In the genomic region with DNA sequence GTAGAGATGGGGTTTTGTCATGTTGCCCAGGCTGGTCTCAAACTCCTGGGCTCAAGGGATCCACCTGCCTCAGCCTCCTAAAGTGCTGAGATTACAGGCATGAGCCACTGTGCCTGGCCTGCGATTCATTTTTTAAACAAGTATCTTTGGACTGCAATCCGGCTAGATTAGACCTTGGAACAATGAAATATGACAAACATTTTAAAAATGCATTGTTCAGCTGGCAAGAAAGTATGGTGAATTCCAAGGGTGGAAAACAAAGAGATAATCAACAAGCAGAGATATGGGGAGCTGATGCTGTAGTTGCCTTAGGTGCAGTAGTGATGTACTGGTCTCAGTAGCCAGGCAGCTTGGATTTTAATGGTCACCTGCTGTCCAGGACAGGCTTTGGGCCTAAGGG, we compare ENCODE assay signal across 31 cellular contexts.
"Had no signal": no experiment of that assay in that cellular context is flagged by ENCODE, and none has a peak within 500 bp of the region (broad histone marks: within the 10 kb centered on the region; RNA-seq: fewer than 3 reads in every experiment).

No MANE protein-coding gene starts in this region.

- H3K27ac Mint-ChIP-seq: activated CD4-positive, alpha-beta memory T cell treated with anti-CD3 and anti-CD28 coated beads, Interleukin-2, amount 10 ng/mL, durations not matched to agents 7 days and 5 days; activated naive CD8-positive, alpha-beta T cell treated with anti-CD3 and anti-CD28 coated beads, Interleukin-2, amount 10 ng/mL, durations not matched to agents 7 days and 5 days; activated T-cell treated with anti-CD3 and anti-CD28 coated beads, Interleukin-2, amount 50 U/mL, for 72 hours; activated T-helper 17 cell treated with anti-CD3 and anti-CD28 coated beads, Interleukin-2, amount 50 U/mL, for 72 hours; brain; IgD-negative memory B cell had no signal

- H3K4me3 Mint-ChIP-seq: activated CD4-positive, alpha-beta memory T cell treated with anti-CD3 and anti-CD28 coated beads, Interleukin-2, amount 10 ng/mL, durations not matched to agents 7 days and 5 days; activated naive CD8-positive, alpha-beta T cell treated with anti-CD3 and anti-CD28 coated beads, Interleukin-2, amount 10 ng/mL, durations not matched to agents 7 days and 5 days; activated T-cell treated with anti-CD3 and anti-CD28 coated beads, Interleukin-2, amount 50 U/mL, for 72 hours; activated T-helper 17 cell treated with anti-CD3 and anti-CD28 coated beads, Interleukin-2, amount 50 U/mL, for 72 hours; brain; IgD-negative memory B cell had no signal

- H3K4me1 ChIP-seq: SJCRH30 had no signal

- H3K36me3 ChIP-seq: SJCRH30, WERI-Rb-1 had no signal

- H3K4me1 Mint-ChIP-seq: activated CD4-positive, alpha-beta memory T cell treated with anti-CD3 and anti-CD28 coated beads, Interleukin-2, amount 10 ng/mL, durations not matched to agents 7 days and 5 days; activated naive CD8-positive, alpha-beta T cell treated with anti-CD3 and anti-CD28 coated beads, Interleukin-2, amount 10 ng/mL, durations not matched to agents 7 days and 5 days; activated T-helper 17 cell treated with anti-CD3 and anti-CD28 coated beads, Interleukin-2, amount 50 U/mL, for 72 hours; brain; IgD-negative memory B cell had no signal

- H3K27me3 ChIP-seq: SJCRH30 had no signal

- H3K27ac ChIP-seq: SJCRH30, SK-N-MC, WERI-Rb-1 had no signal

- H3K4me3 ChIP-seq: SJCRH30, SK-N-MC had no signal

- H3K9me3 Mint-ChIP-seq: activated CD4-positive, alpha-beta memory T cell treated with anti-CD3 and anti-CD28 coated beads, Interleukin-2, amount 10 ng/mL, durations not matched to agents 7 days and 5 days; activated naive CD8-positive, alpha-beta T cell treated with anti-CD3 and anti-CD28 coated beads, Interleukin-2, amount 10 ng/mL, durations not matched to agents 7 days and 5 days; activated T-cell treated with anti-CD3 and anti-CD28 coated beads, Interleukin-2, amount 50 U/mL, for 72 hours; activated T-helper 17 cell treated with anti-CD3 and anti-CD28 coated beads, Interleukin-2, amount 50 U/mL, for 72 hours had no signal

- DNase-seq: activated CD4-positive, alpha-beta memory T cell treated with anti-CD3 and anti-CD28 coated beads, Interleukin-2, amount 10 ng/mL, durations not matched to agents 7 days and 5 days; activated CD4-positive, alpha-beta T cell treated with anti-CD3 and anti-CD28 coated beads for 1 hour; activated CD4-positive, alpha-beta T cell treated with anti-CD3 and anti-CD28 coated beads for 48 hours; activated CD4-positive, CD25-positive, alpha-beta regulatory T cell; activated effector memory CD4-positive, alpha-beta T cell treated with anti-CD3 and anti-CD28 coated beads, Interleukin-2, amount 50 U/mL, for 16 hours; activated naive CD4-positive, alpha-beta T cell; activated naive CD4-positive, alpha-beta T cell treated with anti-CD3 and anti-CD28 coated beads, Interleukin-2, amount 50 U/mL, for 16 hours; activated naive CD8-positive, alpha-beta T cell treated with anti-CD3 and anti-CD28 coated beads, Interleukin-2, amount 10 ng/mL, durations not matched to agents 7 days and 5 days; activated T-cell treated with anti-CD3 and anti-CD28 coated beads, Interleukin-2, amount 50 U/mL, for 1 hour; activated T-cell treated with anti-CD3 and anti-CD28 coated beads, Interleukin-2, amount 50 U/mL, for 72 hours; caudate nucleus; Karpas-422; KBM-7; NCI-H1048; NCI-H1105 treated with DMSO at 0.1 percent for 48 hours; NCI-H1436; NCI-H1694; NCI-H1930; NCI-H2081 treated with DMSO at 0.1 percent for 48 hours; NCI-H345; NCI-H524 treated with DMSO at 0.1 percent for 48 hours; NCI-H748 treated with DMSO at 0.1 percent for 48 hours; SHP77; SJCRH30; T1000; WERI-Rb-1 had no signal

- H3K36me3 Mint-ChIP-seq: activated naive CD8-positive, alpha-beta T cell treated with anti-CD3 and anti-CD28 coated beads, Interleukin-2, amount 10 ng/mL, durations not matched to agents 7 days and 5 days; brain; IgD-negative memory B cell had no signal

- ATAC-seq: activated T-cell treated with anti-CD3 and anti-CD28 coated beads, Interleukin-2, amount 50 U/mL, for 72 hours; activated T-helper 17 cell treated with anti-CD3 and anti-CD28 coated beads, Interleukin-2, amount 50 U/mL, for 72 hours had no signal

- H3K27me3 Mint-ChIP-seq: IgD-negative memory B cell had no signal

- FAIRE-seq: bronchial epithelial cell had no signal
